In the genomic region with DNA sequence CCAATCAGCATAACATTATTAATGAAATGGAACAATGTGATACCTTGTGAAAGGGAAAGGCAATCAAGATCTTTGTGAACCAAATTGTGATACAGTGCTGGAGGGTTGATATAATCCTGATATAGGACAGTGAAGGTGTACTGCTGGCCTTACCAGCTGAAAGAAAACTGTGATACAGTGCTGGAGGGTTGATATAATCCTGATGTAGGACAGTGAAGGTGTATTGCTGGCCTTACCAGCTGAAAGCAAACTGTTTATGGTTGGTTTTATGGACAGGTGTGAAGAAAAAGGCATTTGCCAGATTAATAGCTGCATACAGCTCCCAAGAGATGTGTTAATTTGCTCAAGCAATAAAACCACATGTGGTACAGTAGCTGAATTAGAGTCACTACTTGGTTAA, we compare ENCODE assay signal across 7 cellular contexts.
"Had no signal": no experiment of that assay in that cellular context is flagged by ENCODE, and none has a peak within 500 bp of the region (broad histone marks: within the 10 kb centered on the region; RNA-seq: fewer than 3 reads in every experiment).

No MANE protein-coding gene starts in this region.

- H3K27ac ChIP-seq: HL-60, KMS-11 had no signal

- DNase-seq: H9, HCEC 1CT, HFFc6, KBM-7 had no signal

- H3K4me3 ChIP-seq: GM23338 had no signal
